Comparison of ENCODE assay signal across 1 cellular context in the genomic region with DNA sequence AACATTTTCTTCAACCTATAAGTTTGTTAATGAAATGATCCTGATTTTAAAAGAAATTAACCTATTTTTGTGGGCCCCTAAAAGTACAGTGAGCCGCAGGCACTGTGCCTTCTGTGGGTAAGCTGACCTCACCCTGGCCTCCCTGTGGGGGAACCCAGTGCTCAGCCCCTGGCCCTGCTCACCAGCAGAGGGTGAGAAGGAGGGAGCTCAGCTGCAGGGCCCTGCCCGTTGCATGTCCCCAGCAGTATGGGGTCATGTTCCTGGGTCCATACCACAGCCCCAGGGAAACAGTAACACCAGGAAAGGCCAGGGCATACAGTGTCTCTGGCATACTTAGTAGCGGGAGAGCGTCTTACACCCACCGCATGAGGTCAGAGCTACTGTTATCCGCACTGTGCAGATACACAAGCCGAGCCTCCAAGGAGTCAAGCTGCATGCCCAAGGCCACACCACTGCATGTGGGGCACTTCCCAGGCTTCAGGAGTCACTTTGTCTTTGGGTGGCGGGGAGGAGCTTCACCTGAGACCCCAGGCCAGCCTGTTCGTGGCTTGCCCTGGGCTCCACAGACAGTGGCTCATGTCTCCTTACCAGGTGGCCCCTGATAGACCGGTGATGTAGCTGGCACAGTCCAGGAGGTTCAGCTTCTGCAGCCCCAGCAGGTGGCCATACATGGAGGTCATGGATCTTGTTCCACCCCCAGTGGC.
TF ChIP-seq lines count a peak whose summit lies in the region.

No MANE protein-coding gene starts in this region.

TF ChIP-seq in GM23338, 12 proteins besides CTCF, POLR2A, EP300 and RAD21 (continued from another document):
- TF ChIP-seq, protein P1, sequence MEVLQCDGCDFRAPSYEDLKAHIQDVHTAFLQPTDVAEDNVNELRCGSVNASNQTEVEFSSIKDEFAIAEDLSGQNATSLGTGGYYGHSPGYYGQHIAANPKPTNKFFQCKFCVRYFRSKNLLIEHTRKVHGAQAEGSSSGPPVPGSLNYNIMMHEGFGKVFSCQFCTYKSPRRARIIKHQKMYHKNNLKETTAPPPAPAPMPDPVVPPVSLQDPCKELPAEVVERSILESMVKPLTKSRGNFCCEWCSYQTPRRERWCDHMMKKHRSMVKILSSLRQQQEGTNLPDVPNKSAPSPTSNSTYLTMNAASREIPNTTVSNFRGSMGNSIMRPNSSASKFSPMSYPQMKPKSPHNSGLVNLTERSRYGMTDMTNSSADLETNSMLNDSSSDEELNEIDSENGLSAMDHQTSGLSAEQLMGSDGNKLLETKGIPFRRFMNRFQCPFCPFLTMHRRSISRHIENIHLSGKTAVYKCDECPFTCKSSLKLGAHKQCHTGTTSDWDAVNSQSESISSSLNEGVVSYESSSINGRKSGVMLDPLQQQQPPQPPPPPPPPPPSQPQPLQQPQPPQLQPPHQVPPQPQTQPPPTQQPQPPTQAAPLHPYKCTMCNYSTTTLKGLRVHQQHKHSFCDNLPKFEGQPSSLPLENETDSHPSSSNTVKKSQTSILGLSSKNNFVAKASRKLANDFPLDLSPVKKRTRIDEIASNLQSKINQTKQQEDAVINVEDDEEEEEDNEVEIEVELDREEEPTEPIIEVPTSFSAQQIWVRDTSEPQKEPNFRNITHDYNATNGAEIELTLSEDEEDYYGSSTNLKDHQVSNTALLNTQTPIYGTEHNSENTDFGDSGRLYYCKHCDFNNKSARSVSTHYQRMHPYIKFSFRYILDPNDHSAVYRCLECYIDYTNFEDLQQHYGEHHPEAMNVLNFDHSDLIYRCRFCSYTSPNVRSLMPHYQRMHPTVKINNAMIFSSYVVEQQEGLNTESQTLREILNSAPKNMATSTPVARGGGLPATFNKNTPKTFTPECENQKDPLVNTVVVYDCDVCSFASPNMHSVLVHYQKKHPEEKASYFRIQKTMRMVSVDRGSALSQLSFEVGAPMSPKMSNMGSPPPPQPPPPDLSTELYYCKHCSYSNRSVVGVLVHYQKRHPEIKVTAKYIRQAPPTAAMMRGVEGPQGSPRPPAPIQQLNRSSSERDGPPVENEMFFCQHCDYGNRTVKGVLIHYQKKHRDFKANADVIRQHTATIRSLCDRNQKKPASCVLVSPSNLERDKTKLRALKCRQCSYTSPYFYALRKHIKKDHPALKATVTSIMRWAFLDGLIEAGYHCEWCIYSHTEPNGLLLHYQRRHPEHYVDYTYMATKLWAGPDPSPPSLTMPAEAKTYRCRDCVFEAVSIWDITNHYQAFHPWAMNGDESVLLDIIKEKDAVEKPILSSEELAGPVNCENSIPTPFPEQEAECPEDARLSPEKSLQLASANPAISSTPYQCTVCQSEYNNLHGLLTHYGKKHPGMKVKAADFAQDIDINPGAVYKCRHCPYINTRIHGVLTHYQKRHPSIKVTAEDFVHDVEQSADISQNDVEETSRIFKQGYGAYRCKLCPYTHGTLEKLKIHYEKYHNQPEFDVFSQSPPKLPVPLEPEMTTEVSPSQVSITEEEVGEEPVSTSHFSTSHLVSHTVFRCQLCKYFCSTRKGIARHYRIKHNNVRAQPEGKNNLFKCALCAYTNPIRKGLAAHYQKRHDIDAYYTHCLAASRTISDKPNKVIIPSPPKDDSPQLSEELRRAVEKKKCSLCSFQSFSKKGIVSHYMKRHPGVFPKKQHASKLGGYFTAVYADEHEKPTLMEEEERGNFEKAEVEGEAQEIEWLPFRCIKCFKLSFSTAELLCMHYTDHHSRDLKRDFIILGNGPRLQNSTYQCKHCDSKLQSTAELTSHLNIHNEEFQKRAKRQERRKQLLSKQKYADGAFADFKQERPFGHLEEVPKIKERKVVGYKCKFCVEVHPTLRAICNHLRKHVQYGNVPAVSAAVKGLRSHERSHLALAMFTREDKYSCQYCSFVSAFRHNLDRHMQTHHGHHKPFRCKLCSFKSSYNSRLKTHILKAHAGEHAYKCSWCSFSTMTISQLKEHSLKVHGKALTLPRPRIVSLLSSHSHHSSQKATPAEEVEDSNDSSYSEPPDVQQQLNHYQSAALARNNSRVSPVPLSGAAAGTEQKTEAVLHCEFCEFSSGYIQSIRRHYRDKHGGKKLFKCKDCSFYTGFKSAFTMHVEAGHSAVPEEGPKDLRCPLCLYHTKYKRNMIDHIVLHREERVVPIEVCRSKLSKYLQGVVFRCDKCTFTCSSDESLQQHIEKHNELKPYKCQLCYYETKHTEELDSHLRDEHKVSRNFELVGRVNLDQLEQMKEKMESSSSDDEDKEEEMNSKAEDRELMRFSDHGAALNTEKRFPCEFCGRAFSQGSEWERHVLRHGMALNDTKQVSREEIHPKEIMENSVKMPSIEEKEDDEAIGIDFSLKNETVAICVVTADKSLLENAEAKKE (CRISPR knock-in tag; IDR thresholded peaks at IDR 0.05), result no peak
- TF ChIP-seq STAT1 (IDR thresholded peaks at IDR 0.05; ENCODE audit: unreplicated experiment) (no peak), EZH2 (IDR thresholded peaks at IDR 0.05; ENCODE audit: low read depth, unreplicated experiment) (no peak), NANOG (IDR thresholded peaks at IDR 0.05; ENCODE audit: borderline replicate concordance) (no peak), JUNB (IDR thresholded peaks at IDR 0.05; ENCODE audit: unreplicated experiment) (no peak), CREB1 (CRISPR knock-in tag; IDR thresholded peaks at IDR 0.05; ENCODE audit: low read depth) (no peak), ZNF331 (CRISPR knock-in tag; IDR thresholded peaks at IDR 0.05; ENCODE audit: low read depth) (no peak)
- TF ChIP-seq, protein P2, sequence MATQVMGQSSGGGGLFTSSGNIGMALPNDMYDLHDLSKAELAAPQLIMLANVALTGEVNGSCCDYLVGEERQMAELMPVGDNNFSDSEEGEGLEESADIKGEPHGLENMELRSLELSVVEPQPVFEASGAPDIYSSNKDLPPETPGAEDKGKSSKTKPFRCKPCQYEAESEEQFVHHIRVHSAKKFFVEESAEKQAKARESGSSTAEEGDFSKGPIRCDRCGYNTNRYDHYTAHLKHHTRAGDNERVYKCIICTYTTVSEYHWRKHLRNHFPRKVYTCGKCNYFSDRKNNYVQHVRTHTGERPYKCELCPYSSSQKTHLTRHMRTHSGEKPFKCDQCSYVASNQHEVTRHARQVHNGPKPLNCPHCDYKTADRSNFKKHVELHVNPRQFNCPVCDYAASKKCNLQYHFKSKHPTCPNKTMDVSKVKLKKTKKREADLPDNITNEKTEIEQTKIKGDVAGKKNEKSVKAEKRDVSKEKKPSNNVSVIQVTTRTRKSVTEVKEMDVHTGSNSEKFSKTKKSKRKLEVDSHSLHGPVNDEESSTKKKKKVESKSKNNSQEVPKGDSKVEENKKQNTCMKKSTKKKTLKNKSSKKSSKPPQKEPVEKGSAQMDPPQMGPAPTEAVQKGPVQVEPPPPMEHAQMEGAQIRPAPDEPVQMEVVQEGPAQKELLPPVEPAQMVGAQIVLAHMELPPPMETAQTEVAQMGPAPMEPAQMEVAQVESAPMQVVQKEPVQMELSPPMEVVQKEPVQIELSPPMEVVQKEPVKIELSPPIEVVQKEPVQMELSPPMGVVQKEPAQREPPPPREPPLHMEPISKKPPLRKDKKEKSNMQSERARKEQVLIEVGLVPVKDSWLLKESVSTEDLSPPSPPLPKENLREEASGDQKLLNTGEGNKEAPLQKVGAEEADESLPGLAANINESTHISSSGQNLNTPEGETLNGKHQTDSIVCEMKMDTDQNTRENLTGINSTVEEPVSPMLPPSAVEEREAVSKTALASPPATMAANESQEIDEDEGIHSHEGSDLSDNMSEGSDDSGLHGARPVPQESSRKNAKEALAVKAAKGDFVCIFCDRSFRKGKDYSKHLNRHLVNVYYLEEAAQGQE (IDR thresholded peaks at IDR 0.05; ENCODE audit: unreplicated experiment), result no peak
